Comparison of ENCODE assay signal across 8 cellular contexts in the genomic region with DNA sequence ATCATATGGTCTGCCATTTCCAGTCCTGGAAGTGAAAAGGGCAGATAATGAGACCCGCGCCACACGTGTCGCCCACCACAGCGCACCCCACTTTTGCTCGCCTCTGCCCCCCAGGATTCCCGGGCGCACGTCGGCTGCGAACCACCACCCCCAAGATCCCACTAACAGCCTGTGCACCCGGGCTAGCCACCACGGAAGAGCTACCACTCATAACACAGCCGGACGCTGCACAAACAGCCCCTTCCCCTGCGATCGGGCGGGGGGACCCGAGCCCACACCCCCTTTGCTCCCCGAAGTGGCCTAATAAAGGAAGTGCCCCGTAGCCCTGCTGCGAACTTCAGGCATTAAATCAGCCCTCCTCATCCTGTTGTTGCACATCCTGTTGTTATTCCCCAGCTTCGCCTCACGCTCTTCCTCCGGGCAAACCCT. TPM values are rescaled to one million over a fixed set of nuclear protein-coding genes. Genes with fewer than 3 reads are reported as not detected.
DNase-seq lines count a peak whose midpoint lies in the region; ATAC-seq and TF ChIP-seq lines count a peak whose summit lies in the region.

No MANE protein-coding gene starts in this region.

- DNase-seq in NCI-H2107 treated with DMSO at 0.1 percent for 48 hours (lab: John Stamatoyannopoulos, UW; ENCODE audit: unreplicated experiment) (peak; percentile 73), NCI-H2107 (lab: John Stamatoyannopoulos, UW) (no peak), spleen (no peak), NCI-H2227 (lab: John Stamatoyannopoulos, UW; ENCODE audit: unreplicated experiment) (no peak), NCI-H524 treated with DMSO at 0.1 percent for 48 hours (lab: John Stamatoyannopoulos, UW) (no peak)
- no peak for DNase-seq in activated naive CD4-positive, alpha-beta T cell treated with anti-CD3 and anti-CD28 coated beads, Interleukin-2, amount 50 U/mL, for 72 hours (ENCODE audit: low spot score in 2 of 2)

- 0 to 2% (median 1%) methylated on average over 5 to 25 of the region's 25 CpGs for WGBS in spleen, 5 donors

- H3K27ac Mint-ChIP-seq in activated naive CD4-positive, alpha-beta T cell treated with anti-CD3 and anti-CD28 coated beads, Interleukin-2, amount 50 U/mL, for 72 hours = peak overlapping the region; percentile 93 to 100

- H3K9ac ChIP-seq in iPS-18a (ENCODE audit: low read length) = peak overlapping the region; percentile 90

- H3K4me3 ChIP-seq in iPS-18a (ENCODE audit: low read length) (peak overlapping the region; percentile 93), spleen (peak overlapping the region; percentile 73 to 95 (median 88))

- no peaks in the 10 kb centered on the region for H3K9me3 Mint-ChIP-seq in activated naive CD4-positive, alpha-beta T cell treated with anti-CD3 and anti-CD28 coated beads, Interleukin-2, amount 50 U/mL, for 72 hours

- H3K36me3 ChIP-seq in iPS-18a (ENCODE audit: control insufficient read depth, low read depth, low read length) (peaks cover 18% of the 10 kb centered on the region), spleen (peaks cover 0 to 25% (median 0%) of the 10 kb centered on the region in 6 donors)

- H3K9me3 ChIP-seq in iPS-18a (ENCODE audit: control insufficient read depth, low read depth, low read length) = no peaks in the 10 kb centered on the region
- H3K9me3 ChIP-seq in spleen = no peaks in the 10 kb centered on the region

- peak; percentile 0 for ATAC-seq in HG03103 (IDR thresholded peaks at IDR 0.05; ENCODE audit: low read depth, unreplicated experiment)
- peak; percentile 27 to 39 for ATAC-seq in activated naive CD4-positive, alpha-beta T cell treated with anti-CD3 and anti-CD28 coated beads, Interleukin-2, amount 50 U/mL, for 72 hours

- H3K27ac ChIP-seq in iPS-18a (ENCODE audit: low read length) (peak overlapping the region; percentile 72), spleen (peak overlapping the region; percentile 95 to 99 (median 98))

- TF ChIP-seq CTCF in spleen (IDR thresholded peaks at IDR 0.05 in 8 of 11, conservative IDR thresholded peaks at IDR 0.05 in 3 of 11) = no peak

- no peak for TF ChIP-seq POLR2A in spleen (IDR thresholded peaks at IDR 0.05)

- peaks cover 33% of the 10 kb centered on the region for H3K4me1 ChIP-seq in iPS-18a (ENCODE audit: control insufficient read depth, low read depth, low read length)
- peaks cover 22 to 53% (median 42%) of the 10 kb centered on the region in 6 donors for H3K4me1 ChIP-seq in spleen

- H3K27me3 ChIP-seq in iPS-18a (ENCODE audit: control insufficient read depth, insufficient read depth, low read length) = no peaks in the 10 kb centered on the region
- H3K27me3 ChIP-seq in spleen (replicated peaks in 1 of 7) = no peaks in the 10 kb centered on the region

- intact Hi-C loops in spleen (cut with DNase I; ENCODE audit: low total_unique reads) = loop anchor here (5.0 kb wide), 1 partner anchor 1068 kb away; no protein-coding TSS in a partner anchor

- peaks cover 18 to 28% of the 10 kb centered on the region in 2 donors for H3K36me3 Mint-ChIP-seq in activated naive CD4-positive, alpha-beta T cell treated with anti-CD3 and anti-CD28 coated beads, Interleukin-2, amount 50 U/mL, for 72 hours

RNA-seq across cellular contexts. Expression of a gene that starts 0.5 kb away (rescaled TPM):
- 10 to 100 TPM; 14.5 to 40.3 TPM for total RNA-seq in activated naive CD4-positive, alpha-beta T cell treated with anti-CD3 and anti-CD28 coated beads, Interleukin-2, amount 50 U/mL, for 72 hours
- total RNA-seq in spleen = 100 to 1,000 TPM in 6 of 7 donors, 10 to 100 TPM in 1; 63.5 to 213 (median 172) TPM
- polyA plus RNA-seq in spleen = 10 to 100 TPM; 12.9 to 34.6 (median 19.9) TPM
